In the genomic region with DNA sequence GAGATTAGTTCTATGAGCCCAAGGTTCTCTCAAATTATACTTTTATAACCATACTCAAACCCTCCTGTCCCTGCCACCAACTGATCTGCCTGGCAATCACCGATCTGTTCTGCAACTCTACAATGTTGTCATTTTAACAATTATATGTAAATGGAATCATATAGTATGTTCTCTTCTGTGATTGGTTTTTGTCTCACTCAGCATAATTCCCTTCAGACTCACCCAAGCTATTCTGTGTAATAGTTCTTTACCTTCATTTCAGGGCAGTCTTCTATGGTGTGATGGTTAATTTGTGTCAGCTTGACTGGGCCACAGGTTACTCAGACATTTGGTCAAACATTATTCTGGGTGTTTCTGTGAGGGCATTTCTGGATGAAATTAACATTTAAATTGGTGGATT, we compare ENCODE assay signal across 23 cellular contexts.
"Had no signal": no experiment of that assay in that cellular context is flagged by ENCODE, and none has a peak within 500 bp of the region (broad histone marks: within the 10 kb centered on the region; RNA-seq: fewer than 3 reads in every experiment).

No MANE protein-coding gene starts in this region.

- H3K4me2 ChIP-seq: hepatocyte had no signal

- H3K36me3 ChIP-seq: esophagus muscularis mucosa, gastroesophageal sphincter, heart left ventricle, left lung, lower lobe of right lung had no signal

- H3K27ac ChIP-seq: coronary artery, dorsolateral prefrontal cortex, esophagus muscularis mucosa, foreskin keratinocyte, gastroesophageal sphincter, heart left ventricle, hepatocyte, left lung, lower lobe of right lung had no signal

- H2AFZ ChIP-seq: hepatocyte had no signal

- DNase-seq: dermis blood vessel endothelial cell; dorsolateral prefrontal cortex; effector CD4-positive, alpha-beta T cell; effector memory CD4-positive, alpha-beta T cell; foreskin keratinocyte; heart left ventricle; hypothalamus; immature natural killer cell; left cardiac atrium; left lung; left ventricle myocardium superior; lower lobe of right lung; mesenchymal stem cell; mucosa of descending colon; naive B cell had no signal

- H3K79me2 ChIP-seq: hepatocyte had no signal

- H3K4me3 ChIP-seq: coronary artery, dorsolateral prefrontal cortex, esophagus muscularis mucosa, gastroesophageal sphincter, heart left ventricle, hepatocyte, left lung, lower lobe of right lung, mucosa of descending colon had no signal

- ATAC-seq: foreskin keratinocyte, gastroesophageal sphincter, heart left ventricle, left cardiac atrium, left lung, left ventricle myocardium superior, lower lobe of right lung, mucosa of descending colon had no signal

- H3K4me1 ChIP-seq: foreskin keratinocyte, left lung had no signal

- H3K27me3 ChIP-seq: esophagus muscularis mucosa, foreskin keratinocyte, gastroesophageal sphincter, heart left ventricle, hepatocyte, left lung had no signal

- FAIRE-seq: colon, endothelial cell of umbilical vein, frontal cortex, keratinocyte had no signal

- H3K9me3 ChIP-seq: esophagus muscularis mucosa, gastroesophageal sphincter, heart left ventricle, left lung, lower lobe of right lung, mucosa of descending colon had no signal
